ENCODE assay signal across 13 cellular contexts in genomic region chr10:96491303-96491702, GRCh38. TPM values are rescaled to one million over a fixed set of nuclear protein-coding genes. Genes with fewer than 3 reads are reported as not detected.
DNase-seq lines count a peak whose midpoint lies in the region; ATAC-seq, FAIRE-seq and TF ChIP-seq lines count a peak whose summit lies in the region.
"Had no signal": no experiment of that assay in that cellular context is flagged by ENCODE, and none has a peak within 500 bp of the region (broad histone marks: within the 10 kb centered on the region; RNA-seq: fewer than 3 reads in every experiment).

No MANE protein-coding gene starts in this region.

- no peak for FAIRE-seq in H54 (lab: Jason Lieb, UNC)

- no peaks in the 10 kb centered on the region for H3K36me3 ChIP-seq in gastrocnemius medialis

- no peaks in the 10 kb centered on the region for H3K4me1 ChIP-seq in gastrocnemius medialis

- ATAC-seq in gastrocnemius medialis (no peak), HG03095 (IDR thresholded peaks at IDR 0.05; ENCODE audit: unreplicated experiment) (no peak), HG02852 (IDR thresholded peaks at IDR 0.05; ENCODE audit: unreplicated experiment) (no peak)
- ATAC-seq: activated T-cell treated with anti-CD3 and anti-CD28 coated beads, Interleukin-2, amount 50 U/mL, for 4 hours; mucosa of descending colon had no signal

- H3K27ac ChIP-seq in gastrocnemius medialis, result no peak overlapping the region
- H3K27ac ChIP-seq: skin epidermis had no signal

- TF ChIP-seq CTCF in choroid plexus epithelial cell (conservative IDR thresholded peaks at IDR 0.05; ENCODE audit: low read depth, low read length) (peak; percentile 28), gastrocnemius medialis (IDR thresholded peaks at IDR 0.05 in 4 of 5, conservative IDR thresholded peaks at IDR 0.05 in 1 of 5) (peak in 3 of 5 experiments; percentile 16 to 39 (median 22))

- H3K27me3 ChIP-seq in gastrocnemius medialis, result no peaks in the 10 kb centered on the region

- H3K4me3 ChIP-seq in choroid plexus epithelial cell (ENCODE audit: low read depth, low read length) (no peak overlapping the region), gastrocnemius medialis (no peak overlapping the region)
- H3K4me3 ChIP-seq: mucosa of descending colon, skin epidermis had no signal

- DNase-seq in NCI-H1417 (lab: John Stamatoyannopoulos, UW), result peak in 2 of 3 experiments; percentile 17 to 26
- DNase-seq in NCI-H1417 treated with DMSO at 0.1 percent for 48 hours (lab: John Stamatoyannopoulos, UW), result no peak
- peak; percentile 7 for DNase-seq in NCI-H128 (lab: John Stamatoyannopoulos, UW; ENCODE audit: unreplicated experiment)
- DNase-seq in choroid plexus epithelial cell (ENCODE audit: low read depth), result peak; percentile 18
- no peak for DNase-seq in gastrocnemius medialis
- DNase-seq in H54 (ENCODE audit: insufficient read length, low spot score), result no peak
- DNase-seq: activated T-cell treated with anti-CD3 and anti-CD28 coated beads, Interleukin-2, amount 50 U/mL, for 4 hours; AML-193; cerebellar nuclear complex had no signal

- H3K9me3 ChIP-seq in gastrocnemius medialis, result no peaks in the 10 kb centered on the region
- H3K9me3 ChIP-seq: mucosa of descending colon had no signal

- intact Hi-C loops in gastrocnemius medialis (cut with DNase I; ENCODE audit: low total_unique reads), result no loop called here

- in situ Hi-C loops in gastrocnemius medialis (cut with MboI; ENCODE audit: low sequenced_read_pairs in 4 of 4), result no loop called here

- TF ChIP-seq POLR2A in gastrocnemius medialis (IDR thresholded peaks at IDR 0.05), result no peak
- TF ChIP-seq POLR2A in H54 (IDR thresholded peaks at IDR 0.05; ENCODE audit: low read depth, low read length), result no peak

RNA-seq across cellular contexts. Expression of gene TLL2, which starts 22.4 kb away (rescaled TPM):
- 1 to 10 TPM in 1 of 4 donors, under 1 TPM in 2, not detected in 1; 0.10 to 1.0 (median 0.44) TPM for total RNA-seq in gastrocnemius medialis
- total RNA-seq: activated T-cell treated with anti-CD3 and anti-CD28 coated beads, Interleukin-2, amount 50 U/mL, for 4 hours had no signal

Comparison
In these comparisons a context has a peak if more than half of its experiments do, and no peak if none do; other contexts are left out.
1. DNase-seq: peak in NCI-H1417 (2 of 3), NCI-H128 (single experiment) and choroid plexus epithelial cell (single experiment); none in NCI-H1417 treated with DMSO at 0.1 percent for 48 hours (single experiment), gastrocnemius medialis (0 of 2) and H54 (single experiment).